18 cellular contexts compared by ENCODE assay signal in the genomic region with DNA sequence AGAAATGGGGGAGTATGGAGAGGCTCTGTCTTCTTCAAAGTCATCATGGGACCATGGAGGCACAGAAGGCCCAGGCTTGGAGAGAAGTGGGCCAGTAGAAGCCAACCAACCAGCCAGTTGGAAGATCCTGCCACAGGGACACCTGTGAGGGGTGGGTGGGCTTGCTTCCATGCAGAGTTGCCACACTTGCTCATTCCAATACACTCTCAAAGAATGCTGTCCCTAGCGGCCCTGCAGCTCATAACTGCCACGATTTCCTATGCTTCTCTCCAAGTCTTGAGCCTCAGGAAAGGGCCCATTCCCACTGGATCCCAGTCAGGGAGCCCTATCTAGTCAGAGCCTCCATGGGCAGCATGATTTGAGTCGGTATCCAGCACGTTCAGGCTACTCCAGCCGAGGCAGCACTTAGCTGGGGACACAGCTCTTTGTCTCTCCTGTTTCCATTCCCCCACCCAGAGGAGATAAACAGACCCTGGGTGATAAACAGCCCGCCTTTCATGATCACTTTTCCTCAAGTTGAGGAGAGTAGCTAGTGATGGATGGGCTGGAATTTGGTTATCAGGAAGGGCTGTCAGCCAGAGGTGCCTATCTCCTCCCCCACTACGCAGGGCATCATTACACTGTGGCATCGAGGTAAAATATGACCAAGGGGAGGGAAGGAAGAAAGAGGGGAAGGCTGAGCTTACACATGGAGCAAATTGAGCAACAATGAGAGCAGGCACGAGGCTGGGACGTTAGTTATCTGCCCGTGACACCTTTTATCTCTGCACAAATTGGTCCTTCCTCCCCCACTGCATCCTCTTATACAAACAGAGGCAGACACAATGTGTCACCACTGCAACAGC.
"Had no signal": no experiment of that assay in that cellular context is flagged by ENCODE, and none has a peak within 500 bp of the region (broad histone marks: within the 10 kb centered on the region; RNA-seq: fewer than 3 reads in every experiment).

No MANE protein-coding gene starts in this region.

- H3K27ac ChIP-seq: prostate gland had no signal

- DNase-seq: activated CD4-positive, alpha-beta T cell treated with anti-CD3 and anti-CD28 coated beads, Interleukin-2, amount 50 U/mL, for 48 hours; activated CD4-positive, CD25-positive, alpha-beta regulatory T cell treated with anti-CD3 and anti-CD28 coated beads, Interleukin-2, amount 50 U/mL, for 72 hours; activated CD8-positive, alpha-beta memory T cell treated with anti-CD3 and anti-CD28 coated beads, Interleukin-2, amount 10 ng/mL, durations not matched to agents 7 days and 5 days; activated effector memory CD4-positive, alpha-beta T cell treated with anti-CD3 and anti-CD28 coated beads, Interleukin-2, amount 50 U/mL, for 16 hours; activated T-cell treated with anti-CD3 and anti-CD28 coated beads, Interleukin-2, amount 50 U/mL, for 24 hours; amygdala; effector memory CD8-positive, alpha-beta T cell; hypothalamus; left cardiac atrium; naive thymus-derived CD4-positive, alpha-beta T cell; nucleus accumbens; stimulated activated CD4-positive, alpha-beta T cell treated with anti-CD3 and anti-CD28 coated beads, Interleukin-2, amount 100 ng/mL, for 24 hours; stimulated activated naive B cell treated with anti-CD40 and anti-IgM and Interleukin-4, amounts not matched to agents 10 μg/mL and 1 μg/mL and 100 μg/mL, for 72 hours; T-helper 17 cell had no signal

- H3K4me1 ChIP-seq: prostate gland had no signal

- H3K36me3 ChIP-seq: prostate gland, transverse colon had no signal

- ATAC-seq: activated CD8-positive, alpha-beta memory T cell treated with anti-CD3 and anti-CD28 coated beads, Interleukin-2, amount 10 ng/mL, durations not matched to agents 7 days and 5 days; activated naive CD4-positive, alpha-beta T cell treated with anti-CD3 and anti-CD28 coated beads, Interleukin-2, amount 50 U/mL, for 72 hours; effector memory CD8-positive, alpha-beta T cell; left cardiac atrium; naive thymus-derived CD4-positive, alpha-beta T cell; sciatic nerve; stimulated activated naive B cell treated with anti-CD40 and anti-IgM and Interleukin-4, amounts not matched to agents 10 μg/mL and 1 μg/mL and 100 μg/mL, for 72 hours; T-helper 17 cell had no signal

- H3K27me3 ChIP-seq: transverse colon had no signal

- H3K4me3 ChIP-seq: prostate gland, transverse colon had no signal

- H3K9me3 ChIP-seq: prostate gland, transverse colon had no signal
